22 cellular contexts compared by ENCODE assay signal in the genomic region with DNA sequence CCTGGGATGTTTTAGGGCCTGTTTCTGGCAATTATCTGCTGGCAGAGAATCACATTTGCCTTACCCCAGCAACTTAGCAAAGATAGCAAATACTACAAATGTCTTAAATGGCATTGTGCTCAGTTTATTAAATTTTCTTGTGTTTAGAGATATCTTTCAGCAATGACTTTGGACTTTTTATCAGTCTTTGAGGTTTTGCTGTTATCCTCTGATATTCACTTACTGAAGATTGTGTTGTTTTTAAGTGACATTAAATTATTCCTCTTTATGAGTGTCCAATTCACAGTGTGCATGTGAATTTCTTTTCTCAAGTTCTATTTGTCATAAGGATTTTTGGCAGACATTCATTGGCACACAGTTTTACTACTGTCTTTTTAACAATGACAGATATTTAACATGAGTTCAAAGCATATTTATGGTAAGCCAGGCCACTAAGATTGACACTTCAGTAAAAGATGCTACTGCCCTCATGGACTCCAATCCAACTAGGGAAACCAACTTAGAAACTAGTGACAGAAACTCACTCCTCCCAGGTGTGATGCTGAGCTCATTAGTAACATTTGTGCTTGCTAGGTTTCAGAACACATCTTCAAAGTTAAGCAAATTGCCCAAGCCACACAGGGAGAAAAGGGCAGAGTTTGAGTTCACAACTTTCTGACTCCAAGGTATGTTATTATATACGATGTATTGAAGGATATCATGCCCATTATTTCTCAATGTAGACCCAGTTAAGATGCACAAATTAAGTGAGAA.
"Had no signal": no experiment of that assay in that cellular context is flagged by ENCODE, and none has a peak within 500 bp of the region (broad histone marks: within the 10 kb centered on the region; RNA-seq: fewer than 3 reads in every experiment).

No MANE protein-coding gene starts in this region.

- H3K4me3 ChIP-seq: breast epithelium, MG63 had no signal

- H3K4me1 ChIP-seq: breast epithelium had no signal

- H3K36me3 ChIP-seq: breast epithelium, MG63 had no signal

- ATAC-seq: activated CD4-positive, alpha-beta T cell treated with anti-CD3 and anti-CD28 coated beads for 36 hours; activated T-cell treated with anti-CD3 and anti-CD28 coated beads, Interleukin-2, amount 50 U/mL, for 72 hours had no signal

- H3K27me3 ChIP-seq: breast epithelium, MG63 had no signal

- H3K27ac ChIP-seq: breast epithelium, WERI-Rb-1 had no signal

- DNase-seq: activated CD4-positive, alpha-beta memory T cell treated with anti-CD3 and anti-CD28 coated beads, Interleukin-2, amount 10 ng/mL, durations not matched to agents 7 days and 5 days; activated CD4-positive, alpha-beta T cell treated with anti-CD3 and anti-CD28 coated beads for 36 hours; activated CD4-positive, alpha-beta T cell treated with anti-CD3 and anti-CD28 coated beads, Interleukin-2, amount 50 U/mL, for 1 hour; activated CD8-positive, alpha-beta memory T cell treated with anti-CD3 and anti-CD28 coated beads, Interleukin-2, amount 50 U/mL, for 4 hours; activated gamma-delta T cell treated with Interleukin-2 at 50 U/mL for 16 hours; activated naive CD4-positive, alpha-beta T cell treated with anti-CD3 and anti-CD28 coated beads, Interleukin-2, amount 10 ng/mL, durations not matched to agents 7 days and 5 days; activated naive CD8-positive, alpha-beta T cell treated with anti-CD3 and anti-CD28 coated beads for 36 hours; activated T-cell treated with anti-CD3 and anti-CD28 coated beads, Interleukin-2, amount 50 U/mL, for 72 hours; anterior cingulate cortex; caudate nucleus; KG1; MG63; NCI-H1105; NCI-H1436; NCI-H187; NCI-H2081 treated with DMSO at 0.1 percent for 48 hours; NCI-H446; NCI-H524; SIG-M5; T-helper 1 cell; WERI-Rb-1 had no signal
